ENCODE assay signal across 1 cellular context in the genomic region with DNA sequence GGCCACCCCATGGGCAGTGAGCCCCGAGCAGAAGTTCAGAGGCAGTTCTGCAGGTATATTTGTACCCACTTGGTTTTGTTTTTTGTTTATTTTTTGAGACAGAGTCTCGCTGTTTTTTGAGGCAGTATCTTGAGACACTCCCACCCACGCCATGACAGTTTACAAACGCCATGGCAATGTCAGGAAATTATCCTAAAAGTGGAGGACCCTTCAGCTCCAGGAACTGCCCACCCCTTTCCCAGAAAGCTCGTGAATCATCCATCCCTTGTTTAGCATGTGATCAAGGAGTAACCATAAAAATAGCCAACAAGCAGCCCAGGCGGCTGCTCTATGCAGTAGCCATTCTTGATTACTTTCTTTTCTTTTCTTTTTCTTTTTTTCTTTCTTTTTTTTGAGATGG.
TF ChIP-seq lines count a peak whose summit lies in the region.

No MANE protein-coding gene starts in this region.

TF ChIP-seq in K562, 482 proteins besides CTCF, POLR2A, EP300 and RAD21 (continued from another document):
- peak; percentile 55 for TF ChIP-seq MEIS2 (IDR thresholded peaks at IDR 0.05; ENCODE audit: partially characterized antibody)
- 0 out of 4 replicates have a peak, but pooled peaks of 1 of the 2 experiments have one; percentile 11 for TF ChIP-seq MNT (conservative IDR thresholded peaks at IDR 0.05)
- no peak for TF ChIP-seq IRF2 (CRISPR knock-in tag; IDR thresholded peaks at IDR 0.05)
- peak; percentile 10; the same call in 1 of the 2 replicates for TF ChIP-seq CC2D1A (IDR thresholded peaks at IDR 0.05)
- TF ChIP-seq TOE1 (IDR thresholded peaks at IDR 0.05; ENCODE audit: borderline replicate concordance): 0 out of 2 replicates have a peak, but pooled peaks have one; percentile 33
- no peak for TF ChIP-seq TOE1 (CRISPR knock-in tag; IDR thresholded peaks at IDR 0.05; ENCODE audit: borderline replicate concordance, low read depth)
- no peak for TF ChIP-seq ZNF239 (CRISPR knock-in tag; IDR thresholded peaks at IDR 0.05)
- TF ChIP-seq DPF2 (IDR thresholded peaks at IDR 0.05): peak; percentile 47
- TF ChIP-seq TRIM24 (IDR thresholded peaks at IDR 0.05): no peak
- TF ChIP-seq ZSCAN29 (IDR thresholded peaks at IDR 0.05): no peak
- peak; percentile 84 for TF ChIP-seq EGR1 (conservative IDR thresholded peaks at IDR 0.05)
- TF ChIP-seq SMARCA4 (IDR thresholded peaks at IDR 0.05): peak; percentile 56
- TF ChIP-seq USF1 (CRISPR knock-in tag; IDR thresholded peaks at IDR 0.05): no peak
- no peak for TF ChIP-seq CUX1 (CRISPR knock-in tag; IDR thresholded peaks at IDR 0.05)
- peak; percentile 83 for TF ChIP-seq FOSL1 (tag; conservative IDR thresholded peaks at IDR 0.05)
- peak; percentile 44 to 49; a peak in 2 of 4 replicates for TF ChIP-seq FOXK2 (conservative IDR thresholded peaks at IDR 0.05 in 1 of 2, IDR thresholded peaks at IDR 0.05 in 1 of 2; ENCODE audit: low read depth in 2 of 2)
- peak; percentile 66; the same call in 1 of the 2 replicates for TF ChIP-seq RFX1 (IDR thresholded peaks at IDR 0.05)
- no peak for TF ChIP-seq MEF2D (tag; conservative IDR thresholded peaks at IDR 0.05; ENCODE audit: low read depth)
- TF ChIP-seq NR3C1 (CRISPR knock-in tag; IDR thresholded peaks at IDR 0.05): no peak
- no peak for TF ChIP-seq NBN (IDR thresholded peaks at IDR 0.05; ENCODE audit: low read depth)
- no peak for TF ChIP-seq HDAC6 (IDR thresholded peaks at IDR 0.05; ENCODE audit: low read depth, low read length)
- TF ChIP-seq, protein P1, sequence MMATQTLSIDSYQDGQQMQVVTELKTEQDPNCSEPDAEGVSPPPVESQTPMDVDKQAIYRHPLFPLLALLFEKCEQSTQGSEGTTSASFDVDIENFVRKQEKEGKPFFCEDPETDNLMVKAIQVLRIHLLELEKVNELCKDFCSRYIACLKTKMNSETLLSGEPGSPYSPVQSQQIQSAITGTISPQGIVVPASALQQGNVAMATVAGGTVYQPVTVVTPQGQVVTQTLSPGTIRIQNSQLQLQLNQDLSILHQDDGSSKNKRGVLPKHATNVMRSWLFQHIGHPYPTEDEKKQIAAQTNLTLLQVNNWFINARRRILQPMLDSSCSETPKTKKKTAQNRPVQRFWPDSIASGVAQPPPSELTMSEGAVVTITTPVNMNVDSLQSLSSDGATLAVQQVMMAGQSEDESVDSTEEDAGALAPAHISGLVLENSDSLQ (IDR thresholded peaks at IDR 0.05): peak; percentile 19; the same call in 1 of the 2 replicates
- no peak for TF ChIP-seq ZNF12 (CRISPR knock-in tag; IDR thresholded peaks at IDR 0.05)
